Comparison of ENCODE assay signal across 17 cellular contexts in genomic region chr5:1133510-1134255, GRCh38. TPM values are rescaled to one million over a fixed set of nuclear protein-coding genes. Genes with fewer than 3 reads are reported as not detected.
DNase-seq lines count a peak whose midpoint lies in the region; ATAC-seq lines count a peak whose summit lies in the region.
"Had no signal": no experiment of that assay in that cellular context is flagged by ENCODE, and none has a peak within 500 bp of the region (broad histone marks: within the 10 kb centered on the region; RNA-seq: fewer than 3 reads in every experiment).

No MANE protein-coding gene starts in this region.

- DNase-seq in Right ventricle myocardium inferior (ENCODE audit: missing footprints), result peak; percentile 65
- no peak for DNase-seq in Right ventricle myocardium superior
- DNase-seq in SK-N-MC (ENCODE audit: low read depth, low spot score), result no peak
- DNase-seq in stimulated activated naive B cell treated with anti-CD40 and anti-IgM and Interleukin-4, amounts not matched to agents 10 μg/mL and 1 μg/mL and 100 μg/mL, for 72 hours, result peak; percentile 78
- no peak for DNase-seq in activated naive CD4-positive, alpha-beta T cell treated with anti-CD3 and anti-CD28 coated beads, Interleukin-2, amount 10 ng/mL, durations not matched to agents 7 days and 5 days
- DNase-seq in activated CD8-positive, alpha-beta memory T cell treated with anti-CD3 and anti-CD28 coated beads for 24 hours, result no peak
- DNase-seq: activated CD4-positive, alpha-beta memory T cell treated with anti-CD3 and anti-CD28 coated beads for 36 hours; activated effector memory CD4-positive, alpha-beta T cell treated with Interleukin-2 at 50 U/mL for 16 hours; HFFc6; NCI-H1694 treated with DMSO at 0.1 percent for 48 hours; NCI-H524; T-helper 9 cell had no signal

- peak overlapping the region; percentile 68 for H3K4me3 ChIP-seq in SK-N-MC
- H3K4me3 ChIP-seq: K562 had no signal

- H3K9ac ChIP-seq in SK-N-MC (ENCODE audit: insufficient read length), result peak overlapping the region; percentile 49

- no peaks in the 10 kb centered on the region for H3K9me3 ChIP-seq in SK-N-MC (ENCODE audit: low read depth, low read length)

- ATAC-seq in Right ventricle myocardium inferior (no peak), Right ventricle myocardium superior (ENCODE audit: poor library complexity) (no peak), HG02981 (IDR thresholded peaks at IDR 0.05; ENCODE audit: unreplicated experiment) (peak; percentile 46), HG02798 (IDR thresholded peaks at IDR 0.05; ENCODE audit: poor library complexity, unreplicated experiment) (no peak)
- ATAC-seq in stimulated activated naive B cell treated with anti-CD40 and anti-IgM and Interleukin-4, amounts not matched to agents 10 μg/mL and 1 μg/mL and 100 μg/mL, for 72 hours (replicated peaks), result peak; percentile 80
- ATAC-seq: K562 had no signal

- H3K9me3 Mint-ChIP-seq in stimulated activated naive B cell treated with anti-CD40 and anti-IgM and Interleukin-4, amounts not matched to agents 10 μg/mL and 1 μg/mL and 100 μg/mL, for 72 hours, result peaks cover 0 to 3% of the 10 kb centered on the region in 2 donors
- H3K9me3 Mint-ChIP-seq in activated naive CD4-positive, alpha-beta T cell treated with anti-CD3 and anti-CD28 coated beads, Interleukin-2, amount 10 ng/mL, durations not matched to agents 7 days and 5 days, result peaks cover 12% of the 10 kb centered on the region
- H3K9me3 Mint-ChIP-seq: activated CD4-positive, alpha-beta memory T cell treated with anti-CD3 and anti-CD28 coated beads for 36 hours; mesothelial cell of epicardium had no signal

- peak overlapping the region; percentile 79 for H3K27ac ChIP-seq in SK-N-MC
- H3K27ac ChIP-seq: 22Rv1 had no signal

- peaks cover 18 to 21% of the 10 kb centered on the region in 2 donors for H3K27me3 Mint-ChIP-seq in stimulated activated naive B cell treated with anti-CD40 and anti-IgM and Interleukin-4, amounts not matched to agents 10 μg/mL and 1 μg/mL and 100 μg/mL, for 72 hours
- peaks cover 44% of the 10 kb centered on the region for H3K27me3 Mint-ChIP-seq in activated naive CD4-positive, alpha-beta T cell treated with anti-CD3 and anti-CD28 coated beads, Interleukin-2, amount 10 ng/mL, durations not matched to agents 7 days and 5 days

- no peaks in the 10 kb centered on the region for H3K36me3 ChIP-seq in SK-N-MC (ENCODE audit: insufficient read depth, low read length)

- peak overlapping the region; percentile 44 to 62 for H3K4me3 Mint-ChIP-seq in stimulated activated naive B cell treated with anti-CD40 and anti-IgM and Interleukin-4, amounts not matched to agents 10 μg/mL and 1 μg/mL and 100 μg/mL, for 72 hours
- H3K4me3 Mint-ChIP-seq in activated naive CD4-positive, alpha-beta T cell treated with anti-CD3 and anti-CD28 coated beads, Interleukin-2, amount 10 ng/mL, durations not matched to agents 7 days and 5 days, result no peak overlapping the region
- H3K4me3 Mint-ChIP-seq: activated CD4-positive, alpha-beta memory T cell treated with anti-CD3 and anti-CD28 coated beads for 36 hours; HFFc6; mesothelial cell of epicardium had no signal

- H3K4me1 Mint-ChIP-seq in stimulated activated naive B cell treated with anti-CD40 and anti-IgM and Interleukin-4, amounts not matched to agents 10 μg/mL and 1 μg/mL and 100 μg/mL, for 72 hours, result peaks cover 42 to 65% of the 10 kb centered on the region in 2 donors
- peaks cover 7% of the 10 kb centered on the region for H3K4me1 Mint-ChIP-seq in activated naive CD4-positive, alpha-beta T cell treated with anti-CD3 and anti-CD28 coated beads, Interleukin-2, amount 10 ng/mL, durations not matched to agents 7 days and 5 days

- intact Hi-C loops in Right ventricle myocardium inferior (cut with DNase I), result loop anchor here (5.0 kb wide), 1 partner anchor 81 kb away; no protein-coding TSS in a partner anchor
- intact Hi-C loops in Right ventricle myocardium superior (cut with DNase I), result loop anchor here (10.0 kb wide), 1 partner anchor 139 kb away; no protein-coding TSS in a partner anchor

- CTCF ChIA-PET in activated naive CD4-positive, alpha-beta T cell treated with anti-CD3 and anti-CD28 coated beads, Interleukin-2, amount 10 ng/mL, durations not matched to agents 7 days and 5 days (lab: Charles Lee), result interaction anchor here (0.9 to 1.0 kb wide), 3 partner anchors 11 to 210 kb away, joined by 3 to 4 read pairs (median 4); partner anchors contain the start of gene NKD2

- H3K27ac Mint-ChIP-seq in stimulated activated naive B cell treated with anti-CD40 and anti-IgM and Interleukin-4, amounts not matched to agents 10 μg/mL and 1 μg/mL and 100 μg/mL, for 72 hours, result peak overlapping the region; percentile 80
- no peak overlapping the region for H3K27ac Mint-ChIP-seq in activated naive CD4-positive, alpha-beta T cell treated with anti-CD3 and anti-CD28 coated beads, Interleukin-2, amount 10 ng/mL, durations not matched to agents 7 days and 5 days
- H3K27ac Mint-ChIP-seq: activated CD4-positive, alpha-beta memory T cell treated with anti-CD3 and anti-CD28 coated beads for 36 hours; HFFc6; mesothelial cell of epicardium had no signal

- peaks cover 4% of the 10 kb centered on the region in 2 donors for H3K36me3 Mint-ChIP-seq in stimulated activated naive B cell treated with anti-CD40 and anti-IgM and Interleukin-4, amounts not matched to agents 10 μg/mL and 1 μg/mL and 100 μg/mL, for 72 hours
- H3K36me3 Mint-ChIP-seq in activated naive CD4-positive, alpha-beta T cell treated with anti-CD3 and anti-CD28 coated beads, Interleukin-2, amount 10 ng/mL, durations not matched to agents 7 days and 5 days, result no peaks in the 10 kb centered on the region
- H3K36me3 Mint-ChIP-seq: activated CD4-positive, alpha-beta memory T cell treated with anti-CD3 and anti-CD28 coated beads for 36 hours; mesothelial cell of epicardium had no signal

RNA-seq across cellular contexts. Expression of gene SLC12A7, which starts 21.8 kb away (rescaled TPM):
- total RNA-seq in Right ventricle myocardium inferior (179 TPM), Right ventricle myocardium superior (172 TPM)

Comparison
In these comparisons a context has a peak if more than half of its experiments do, and no peak if none do; other contexts are left out.
1. DNase-seq: peak in Right ventricle myocardium inferior (single experiment) and stimulated activated naive B cell treated with anti-CD40 and anti-IgM and Interleukin-4, amounts not matched to agents 10 μg/mL and 1 μg/mL and 100 μg/mL, for 72 hours (single experiment); none in Right ventricle myocardium superior (single experiment), SK-N-MC (single experiment), activated naive CD4-positive, alpha-beta T cell treated with anti-CD3 and anti-CD28 coated beads, Interleukin-2, amount 10 ng/mL, durations not matched to agents 7 days and 5 days (single experiment) and activated CD8-positive, alpha-beta memory T cell treated with anti-CD3 and anti-CD28 coated beads for 24 hours (single experiment).
2. ATAC-seq: peak in HG02981 (single experiment) and stimulated activated naive B cell treated with anti-CD40 and anti-IgM and Interleukin-4, amounts not matched to agents 10 μg/mL and 1 μg/mL and 100 μg/mL, for 72 hours (2 of 2); none in Right ventricle myocardium inferior (single experiment), Right ventricle myocardium superior (single experiment) and HG02798 (single experiment).